In the genomic region with DNA sequence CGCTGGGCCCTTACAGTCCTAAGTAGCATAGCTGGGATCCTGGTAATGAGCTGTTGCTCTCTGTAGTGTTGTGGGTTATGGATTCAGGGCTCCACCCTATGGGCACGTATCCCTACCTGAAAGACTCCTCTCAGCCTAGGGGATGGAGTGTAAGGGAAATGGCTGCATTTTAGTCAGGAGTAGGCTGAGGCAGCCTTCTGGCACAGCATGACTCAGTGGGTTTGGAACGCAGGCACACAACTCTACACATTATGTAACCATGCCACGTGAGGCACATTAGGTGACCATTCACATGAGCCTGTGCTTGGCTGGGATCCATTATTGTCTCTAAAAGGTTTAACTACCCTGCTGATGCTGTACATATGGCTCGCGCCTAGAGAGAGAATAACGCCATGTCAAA, we compare ENCODE assay signal across 11 cellular contexts. TPM values are rescaled to one million over a fixed set of nuclear protein-coding genes. Genes with fewer than 3 reads are reported as not detected.
A peak's percentile ranks its signal among the peaks of the same experiment; 100 is the strongest.
DNase-seq lines count a peak whose midpoint lies in the region; ATAC-seq and TF ChIP-seq lines count a peak whose summit lies in the region.
"Had no signal": no experiment of that assay in that cellular context is flagged by ENCODE, and none has a peak within 500 bp of the region (broad histone marks: within the 10 kb centered on the region; RNA-seq: fewer than 3 reads in every experiment).

No MANE protein-coding gene starts in this region.

- no peak for TF ChIP-seq POLR2A in stomach (IDR thresholded peaks at IDR 0.05)

- H3K27me3 ChIP-seq in right atrium auricular region (no peaks in the 10 kb centered on the region), RWPE2 (ENCODE audit: insufficient read depth, poor library complexity, severe bottlenecking) (no peaks in the 10 kb centered on the region), stomach (no peaks in the 10 kb centered on the region)

- H3K36me3 ChIP-seq in right atrium auricular region (peaks cover 20% of the 10 kb centered on the region), RWPE2 (ENCODE audit: low read depth) (peaks cover 34% of the 10 kb centered on the region), stomach (peaks cover 6 to 59% (median 40%) of the 10 kb centered on the region in 4 donors)

- H3K9me3 ChIP-seq in right atrium auricular region (no peaks in the 10 kb centered on the region), RWPE2 (ENCODE audit: severe bottlenecking) (no peaks in the 10 kb centered on the region), stomach (no peaks in the 10 kb centered on the region)

- DNase-seq in Right ventricle myocardium inferior (ENCODE audit: missing footprints) (no peak), right atrium auricular region (ENCODE audit: low spot score) (no peak), RWPE2 (ENCODE audit: low spot score) (peak; percentile 88), epithelial cell of proximal tubule (ENCODE audit: low read depth) (peak; percentile 93), stomach (peak; percentile 40), AG08396 (ENCODE audit: low spot score) (no peak), mesenteric fat pad (ENCODE audit: low spot score) (no peak), Kasumi-1 (lab: John Stamatoyannopoulos, UW) (no peak)
- DNase-seq: activated CD8-positive, alpha-beta T cell treated with anti-CD3 and anti-CD28 coated beads for 36 hours; NCI-H526; stimulated activated CD4-positive, alpha-beta T cell treated with anti-CD3 and anti-CD28 coated beads, Interleukin-2, amount 100 ng/mL, for 24 hours had no signal

- intact Hi-C loops in Right ventricle myocardium inferior (cut with DNase I), result no loop called here
- intact Hi-C loops in stomach (cut with DNase I; ENCODE audit: low total_unique reads), result no loop called here

- TF ChIP-seq CTCF in right atrium auricular region (IDR thresholded peaks at IDR 0.05) (no peak), RWPE2 (IDR thresholded peaks at IDR 0.05; ENCODE audit: poor library complexity, severe bottlenecking) (no peak), epithelial cell of proximal tubule (conservative IDR thresholded peaks at IDR 0.05; ENCODE audit: low read depth, low read length) (no peak), stomach (IDR thresholded peaks at IDR 0.05) (peak in 1 of 7 experiments; percentile 3)

- 79 to 89% (median 84%) methylated on average over 6 to 7 of the region's 7 CpGs for WGBS in stomach, 5 donors

- H3K4me1 ChIP-seq in right atrium auricular region (no peaks in the 10 kb centered on the region), RWPE2 (ENCODE audit: insufficient read depth, poor library complexity, severe bottlenecking) (peaks cover 17% of the 10 kb centered on the region), stomach (peaks cover 0 to 11% (median 3%) of the 10 kb centered on the region in 4 donors)

- ATAC-seq in Right ventricle myocardium inferior, result peak; percentile 19
- peak; percentile 94 for ATAC-seq in RWPE2 (ENCODE audit: low read depth)
- ATAC-seq: activated CD8-positive, alpha-beta T cell treated with anti-CD3 and anti-CD28 coated beads for 36 hours had no signal

- H3K27ac ChIP-seq in right atrium auricular region (no peak overlapping the region), RWPE2 (ENCODE audit: poor library complexity, severe bottlenecking) (peak overlapping the region; percentile 44), stomach (peak overlapping the region in 2 of 5 donors; percentile 11 to 15)

- H3K4me3 ChIP-seq in right atrium auricular region (no peak overlapping the region), RWPE2 (ENCODE audit: severe bottlenecking) (no peak overlapping the region), epithelial cell of proximal tubule (ENCODE audit: low read depth, low read length) (no peak overlapping the region), stomach (no peak overlapping the region)

- no peak for TF ChIP-seq EP300 in stomach (IDR thresholded peaks at IDR 0.05)

RNA-seq across cellular contexts. Expression of gene HDDC2, which starts 27.8 kb away (rescaled TPM):
- total RNA-seq in Right ventricle myocardium inferior (91.6 TPM), right atrium auricular region (10 to 100 TPM; 85.7 to 98.7 TPM), epithelial cell of proximal tubule (66.4 and 79.7 TPM in 2 replicates), stomach (10 to 100 TPM in 3 of 5 donors, 1 to 10 TPM in 1, not detected in 1; 7.6 to 48.0 (median 28.5) TPM), mesenteric fat pad (53.9 TPM)
- 100 to 1,000 TPM in 2 of 3 donors, 10 to 100 TPM in 1; 84.5 to 145 (median 110) TPM for polyA plus RNA-seq in stomach

Comparison
In these comparisons a context has a peak if more than half of its experiments do, and no peak if none do; other contexts are left out.
1. DNase-seq: peak in RWPE2 (single experiment), epithelial cell of proximal tubule (single experiment) and stomach (single experiment); none in Right ventricle myocardium inferior (single experiment), right atrium auricular region (single experiment), AG08396 (single experiment), mesenteric fat pad (single experiment) and Kasumi-1 (0 of 2).